32 cellular contexts compared by ENCODE assay signal in the genomic region with DNA sequence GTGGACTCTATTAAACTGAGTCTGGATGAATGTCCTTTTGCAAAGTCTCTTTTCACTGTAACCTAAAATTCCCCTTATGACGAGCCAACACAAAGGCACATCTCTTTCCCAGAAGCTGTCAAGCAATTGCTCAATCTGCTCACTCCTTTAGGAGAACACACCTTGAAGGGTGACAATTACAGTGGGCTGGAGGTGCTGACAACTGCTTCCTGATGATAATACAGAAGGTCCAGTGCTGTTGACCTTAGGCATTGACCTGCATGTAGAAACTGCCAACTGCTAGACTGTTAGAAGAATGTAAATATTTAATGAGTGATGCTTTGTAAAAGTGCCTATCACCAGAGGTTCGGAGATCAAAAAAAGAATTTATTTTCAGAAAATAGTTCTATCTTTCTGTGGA.
"Had no signal": no experiment of that assay in that cellular context is flagged by ENCODE, and none has a peak within 500 bp of the region (broad histone marks: within the 10 kb centered on the region; RNA-seq: fewer than 3 reads in every experiment).

No MANE protein-coding gene starts in this region.

- H3K27ac ChIP-seq: adrenal gland, esophagus muscularis mucosa, foreskin keratinocyte, gastrocnemius medialis, heart left ventricle had no signal

- DNase-seq: activated CD4-positive, alpha-beta memory T cell treated with anti-CD3 and anti-CD28 coated beads for 36 hours; activated CD4-positive, alpha-beta T cell treated with anti-CD3 and anti-CD28 coated beads for 36 hours; activated CD4-positive, alpha-beta T cell treated with anti-CD3 and anti-CD28 coated beads, Interleukin-2, amount 10 ng/mL, durations not matched to agents 24 days and 14 days; activated CD4-positive, CD25-positive, alpha-beta regulatory T cell; activated CD4-positive, CD25-positive, alpha-beta regulatory T cell treated with anti-CD3 and anti-CD28 coated beads, Interleukin-2, amount 50 U/mL, for 72 hours; activated CD8-positive, alpha-beta memory T cell treated with anti-CD3 and anti-CD28 coated beads, Interleukin-2, amount 10 ng/mL, durations not matched to agents 7 days and 5 days; activated CD8-positive, alpha-beta memory T cell treated with anti-CD3 and anti-CD28 coated beads, Interleukin-2, amount 50 U/mL, for 4 hours; activated CD8-positive, alpha-beta T cell treated with anti-CD3 and anti-CD28 coated beads, Interleukin-2, amount 10 ng/mL, durations not matched to agents 7 days and 5 days; activated effector memory CD4-positive, alpha-beta T cell treated with anti-CD3 and anti-CD28 coated beads, Interleukin-2, amount 50 U/mL, for 16 hours; activated naive CD4-positive, alpha-beta T cell treated with anti-CD3 and anti-CD28 coated beads for 36 hours; activated naive CD8-positive, alpha-beta T cell treated with anti-CD3 and anti-CD28 coated beads for 36 hours; activated naive CD8-positive, alpha-beta T cell treated with anti-CD3 and anti-CD28 coated beads, Interleukin-2, amount 50 U/mL, for 24 hours; activated T-cell treated with anti-CD3 and anti-CD28 coated beads, Interleukin-2, amount 50 U/mL, for 1 hour; activated T-cell treated with anti-CD3 and anti-CD28 coated beads, Interleukin-2, amount 50 U/mL, for 48 hours; adrenal gland; amygdala; aorta; body of pancreas; caudate nucleus; cortex of kidney; dermis blood vessel endothelial cell; effector CD4-positive, alpha-beta T cell; effector memory CD8-positive, alpha-beta T cell; erythroblast; foreskin keratinocyte; gastrocnemius medialis; glutamatergic neuron; heart left ventricle; T-helper 17 cell; T1000 had no signal

- H3K9me3 ChIP-seq: adrenal gland, body of pancreas, esophagus muscularis mucosa, gastrocnemius medialis, heart left ventricle had no signal

- H3K36me3 ChIP-seq: adrenal gland, esophagus muscularis mucosa, gastrocnemius medialis, heart left ventricle had no signal

- H3K27me3 ChIP-seq: adrenal gland, body of pancreas, esophagus muscularis mucosa, foreskin keratinocyte, gastrocnemius medialis, heart left ventricle had no signal

- ATAC-seq: activated CD4-positive, alpha-beta T cell treated with anti-CD3 and anti-CD28 coated beads for 36 hours; activated CD8-positive, alpha-beta memory T cell treated with anti-CD3 and anti-CD28 coated beads, Interleukin-2, amount 10 ng/mL, durations not matched to agents 7 days and 5 days; activated CD8-positive, alpha-beta T cell treated with anti-CD3 and anti-CD28 coated beads, Interleukin-2, amount 10 ng/mL, durations not matched to agents 7 days and 5 days; activated naive CD8-positive, alpha-beta T cell treated with anti-CD3 and anti-CD28 coated beads, Interleukin-2, amount 50 U/mL, for 24 hours; body of pancreas; effector memory CD8-positive, alpha-beta T cell; foreskin keratinocyte; gastrocnemius medialis; heart left ventricle; T-helper 17 cell had no signal

- FAIRE-seq: colon had no signal

- H3K4me3 ChIP-seq: adrenal gland, body of pancreas, esophagus muscularis mucosa, gastrocnemius medialis, heart left ventricle had no signal

- H3K4me1 ChIP-seq: adrenal gland, esophagus muscularis mucosa, foreskin keratinocyte, gastrocnemius medialis, heart left ventricle had no signal
